ENCODE assay signal across 18 cellular contexts in the genomic region with DNA sequence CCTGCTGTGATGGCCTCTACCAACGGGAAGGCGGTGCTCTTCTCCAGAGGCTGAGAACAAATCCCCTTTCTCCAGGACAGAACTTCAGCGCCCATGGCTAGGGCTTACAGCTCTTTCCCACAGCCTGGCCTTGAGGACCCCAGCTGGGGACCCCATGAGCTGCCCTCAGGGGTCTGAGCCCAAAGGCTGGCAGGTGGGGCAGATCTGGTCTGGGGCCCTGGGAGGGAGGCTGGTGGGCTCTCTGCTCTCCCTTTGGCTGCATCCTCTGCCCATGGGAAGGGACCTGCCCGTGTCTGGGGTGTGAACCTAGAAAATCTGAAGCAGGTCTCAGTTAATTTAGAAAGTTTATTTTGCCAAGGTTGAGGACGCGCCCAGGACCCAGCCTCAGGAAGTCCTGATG.
DNase-seq lines count a peak whose midpoint lies in the region; ATAC-seq, FAIRE-seq and TF ChIP-seq lines count a peak whose summit lies in the region.
"Had no signal": no experiment of that assay in that cellular context is flagged by ENCODE, and none has a peak within 500 bp of the region (broad histone marks: within the 10 kb centered on the region; RNA-seq: fewer than 3 reads in every experiment).

No MANE protein-coding gene starts in this region.

- no peak for ATAC-seq in left ventricle myocardium superior
- no peak for ATAC-seq in lower lobe of right lung
- ATAC-seq: GM23338 had no signal

- H3K4me3 ChIP-seq in right atrium auricular region, result no peak overlapping the region
- no peak overlapping the region for H3K4me3 ChIP-seq in lower lobe of right lung
- H3K4me3 ChIP-seq: BLaER1, GM23338 had no signal

- H3K36me3 ChIP-seq in right atrium auricular region (no peaks in the 10 kb centered on the region), lower lobe of right lung (no peaks in the 10 kb centered on the region)
- H3K36me3 ChIP-seq: BLaER1 had no signal

- peak; percentile 8 for DNase-seq in left ventricle myocardium superior
- DNase-seq in right atrium auricular region (ENCODE audit: low spot score), result no peak
- DNase-seq in lower lobe of right lung, result peak; percentile 22
- peak; percentile 36 for DNase-seq in posterior vena cava (ENCODE audit: low spot score)
- DNase-seq in occipital lobe (lab: John Stamatoyannopoulos, UW), result no peak
- no peak for DNase-seq in activated naive CD4-positive, alpha-beta T cell (lab: John Stamatoyannopoulos, UW)
- no peak for DNase-seq in urothelium cell line (ENCODE audit: low spot score)
- DNase-seq: 8988T; CD4-positive, alpha-beta memory T cell; DMS153; DMS79; GDM1; HCEC 1CT had no signal

- intact Hi-C loops in left ventricle myocardium superior (cut with micrococcal nuclease) (no loop called here), lower lobe of right lung (cut with DNase I) (no loop called here), posterior vena cava (cut with DNase I) (no loop called here)

- H3K9me3 ChIP-seq in right atrium auricular region, result no peaks in the 10 kb centered on the region
- H3K9me3 ChIP-seq in lower lobe of right lung, result no peaks in the 10 kb centered on the region
- H3K9me3 ChIP-seq: BLaER1 had no signal

- TF ChIP-seq CTCF in right atrium auricular region (IDR thresholded peaks at IDR 0.05) (no peak), lower lobe of right lung (IDR thresholded peaks at IDR 0.05) (no peak)

- FAIRE-seq in urothelium cell line (lab: Jason Lieb, UNC), result no peak
- FAIRE-seq: GM12892, GM18507, H54 had no signal

- H3K27me3 ChIP-seq in right atrium auricular region (no peaks in the 10 kb centered on the region), lower lobe of right lung (ENCODE audit: low read depth) (peaks cover 4% of the 10 kb centered on the region)
- H3K27me3 ChIP-seq: BLaER1 had no signal

- H3K27ac ChIP-seq in right atrium auricular region (no peak overlapping the region), lower lobe of right lung (no peak overlapping the region)
- H3K27ac ChIP-seq: BLaER1 had no signal

- H3K4me1 ChIP-seq in right atrium auricular region, result no peaks in the 10 kb centered on the region
- no peaks in the 10 kb centered on the region for H3K4me1 ChIP-seq in lower lobe of right lung
- H3K4me1 ChIP-seq: BLaER1 had no signal

Comparison
In these comparisons a context has a peak if more than half of its experiments do, and no peak if none do; other contexts are left out.
1. DNase-seq: peak in left ventricle myocardium superior (single experiment), lower lobe of right lung (single experiment) and posterior vena cava (single experiment); none in right atrium auricular region (single experiment), occipital lobe (single experiment), activated naive CD4-positive, alpha-beta T cell (0 of 4) and urothelium cell line (single experiment).